ENCODE assay signal across 1 cellular context in genomic region chr18:58354791-58355190, GRCh38.
TF ChIP-seq lines count a peak whose summit lies in the region.

No MANE protein-coding gene starts in this region.

TF ChIP-seq in H1, 55 proteins besides CTCF, POLR2A, EP300 and RAD21:
- TF ChIP-seq ATF2 (IDR thresholded peaks at IDR 0.05; ENCODE audit: low read length) (no peak), RFX5 (IDR thresholded peaks at IDR 0.05; ENCODE audit: borderline replicate concordance, low read depth, low read length) (no peak), GTF2F1 (IDR thresholded peaks at IDR 0.05; ENCODE audit: borderline replicate concordance, low read depth, low read length) (no peak), SAP30 (IDR thresholded peaks at IDR 0.05; ENCODE audit: insufficient read depth, insufficient replicate concordance, low read length) (no peak), CEBPB (IDR thresholded peaks at IDR 0.05; ENCODE audit: low read depth, low read length) (no peak), SIN3A (conservative IDR thresholded peaks at IDR 0.05 in 1 of 2, IDR thresholded peaks at IDR 0.05 in 1 of 2; ENCODE audit: low read depth in 1 of 2, low read length in 2 of 2) (no peak), TEAD4 (IDR thresholded peaks at IDR 0.05; ENCODE audit: low read depth, low read length) (no peak), KDM1A (IDR thresholded peaks at IDR 0.05; ENCODE audit: borderline replicate concordance, low read length) (no peak), KDM4A (IDR thresholded peaks at IDR 0.05; ENCODE audit: low read depth, low read length, severe bottlenecking) (no peak), HDAC6 (IDR thresholded peaks at IDR 0.05; ENCODE audit: low read depth, low read length) (no peak), ZNF274 (IDR thresholded peaks at IDR 0.05; ENCODE audit: borderline replicate concordance, extremely low read depth, low read length) (no peak), CHD1 (IDR thresholded peaks at IDR 0.05; ENCODE audit: low read depth, low read length) (no peak), BACH1 (IDR thresholded peaks at IDR 0.05; ENCODE audit: low read length) (no peak), NANOG (IDR thresholded peaks at IDR 0.05; ENCODE audit: insufficient read depth, low read depth, low read length, poor library complexity, severe bottlenecking) (no peak), EZH2 (IDR thresholded peaks at IDR 0.05; ENCODE audit: low read depth, low read length, severe bottlenecking) (no peak), CTBP2 (IDR thresholded peaks at IDR 0.05; ENCODE audit: borderline replicate concordance, insufficient read depth, insufficient read length, low read length) (no peak)
TF ChIP-seq in H1: peak in this region for 0.
